12 cellular contexts compared by ENCODE assay signal in the genomic region with DNA sequence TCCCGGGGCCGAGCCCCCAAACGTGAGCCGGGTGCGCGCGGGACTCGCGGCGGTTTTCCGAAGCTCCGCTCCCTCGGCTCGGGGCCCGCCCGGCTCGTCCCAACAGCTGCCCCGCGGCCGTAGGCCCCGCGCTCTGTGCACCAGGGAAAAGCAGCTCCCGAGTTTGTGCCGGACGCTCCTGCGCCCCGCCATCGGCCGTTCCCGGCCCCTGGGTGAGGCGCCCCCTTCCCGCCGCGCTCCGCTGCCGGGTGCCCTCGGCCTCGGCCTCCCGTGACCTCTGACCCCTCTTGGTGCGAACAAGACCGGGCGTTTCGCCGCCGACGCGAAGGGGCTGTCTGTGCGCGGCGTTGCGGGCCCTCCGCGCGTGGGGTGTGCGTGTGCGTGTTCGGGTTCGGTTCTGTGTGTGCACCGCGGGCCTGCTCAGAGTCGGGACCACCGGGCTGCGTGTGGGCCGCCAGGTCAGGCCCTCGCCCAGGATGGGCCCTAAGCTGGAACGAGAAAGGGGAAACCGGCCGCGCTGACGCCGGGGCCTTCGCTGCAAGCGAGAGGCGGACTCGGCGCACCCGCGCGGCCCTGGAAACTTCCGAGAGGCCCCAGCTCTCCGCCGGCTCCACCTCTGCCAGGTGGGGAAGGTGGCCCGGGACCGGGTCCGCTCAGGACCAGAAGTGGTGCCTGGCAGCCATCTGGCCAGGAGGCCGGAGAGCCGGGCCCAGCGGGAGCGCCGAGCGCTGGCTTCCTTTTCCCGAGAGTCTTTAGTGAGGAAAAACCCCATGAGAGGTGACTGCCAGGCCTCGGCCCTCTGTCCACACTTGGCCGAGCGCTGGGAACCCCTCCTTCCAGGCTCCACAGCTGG. TPM values are rescaled to one million over a fixed set of nuclear protein-coding genes. Genes with fewer than 3 reads are reported as not detected.
DNase-seq lines count a peak whose midpoint lies in the region; ATAC-seq and TF ChIP-seq lines count a peak whose summit lies in the region.
"Had no signal": no experiment of that assay in that cellular context is flagged by ENCODE, and none has a peak within 500 bp of the region (broad histone marks: within the 10 kb centered on the region; RNA-seq: fewer than 3 reads in every experiment).

No MANE protein-coding gene starts in this region.

- H3K27me3 Mint-ChIP-seq in MCF 10A (ENCODE audit: insufficient read depth, unreplicated experiment), result no peaks in the 10 kb centered on the region
- H3K27me3 Mint-ChIP-seq in osteocyte (ENCODE audit: unreplicated experiment), result peaks cover 2% of the 10 kb centered on the region

- CTCF ChIA-PET in MCF 10A (lab: Yijun Ruan, JAX), result interaction anchor here (0.6 kb wide), 1 partner anchor 45 kb away, joined by 3 read pairs; no protein-coding TSS in a partner anchor

- WGBS in heart left ventricle, 4 donors, result 7 to 23% (median 8%) methylated on average over 29 to 95 of the region's 95 CpGs

- BruUV-seq in MCF 10A (replicated peaks; lab: Mats Ljungman, UMichigan), result no TSS peak

- no peaks in the 10 kb centered on the region for H3K4me1 Mint-ChIP-seq in MCF 10A (ENCODE audit: insufficient read depth, unreplicated experiment)
- peaks cover 4% of the 10 kb centered on the region for H3K4me1 Mint-ChIP-seq in osteocyte (ENCODE audit: unreplicated experiment)

- no peak overlapping the region for H3K4me3 Mint-ChIP-seq in MCF 10A (ENCODE audit: unreplicated experiment)
- H3K4me3 Mint-ChIP-seq in osteocyte (ENCODE audit: unreplicated experiment), result peak overlapping the region; percentile 53
- H3K4me3 Mint-ChIP-seq: T-helper 2 cell treated with Interferon-gamma antibody and Interleukin-4, amounts not matched to agents 5 μg/mL and 100 μg/mL, for 36 hours had no signal

- H3K27me3 ChIP-seq in breast epithelium, result peaks cover 7 to 91% of the 10 kb centered on the region in 2 donors
- peaks cover 7 to 83% (median 29%) of the 10 kb centered on the region in 9 donors for H3K27me3 ChIP-seq in heart left ventricle

- peaks cover 0 to 5% of the 10 kb centered on the region in 2 donors for H3K4me1 ChIP-seq in breast epithelium
- peaks cover 0 to 84% (median 21%) of the 10 kb centered on the region in 12 donors for H3K4me1 ChIP-seq in heart left ventricle
- H3K4me1 ChIP-seq: BE2C had no signal

- TF ChIP-seq CTCF in breast epithelium (IDR thresholded peaks at IDR 0.05) (no peak), MCF 10A (IDR thresholded peaks at IDR 0.05; ENCODE audit: unreplicated experiment) (no peak), heart left ventricle (IDR thresholded peaks at IDR 0.05) (no peak), osteocyte (IDR thresholded peaks at IDR 0.05) (no peak)

- H3K9me3 Mint-ChIP-seq in MCF 10A (ENCODE audit: unreplicated experiment), result no peaks in the 10 kb centered on the region
- no peaks in the 10 kb centered on the region for H3K9me3 Mint-ChIP-seq in osteocyte (ENCODE audit: unreplicated experiment)
- H3K9me3 Mint-ChIP-seq: T-helper 2 cell treated with Interferon-gamma antibody and Interleukin-4, amounts not matched to agents 5 μg/mL and 100 μg/mL, for 36 hours had no signal

- POLR2A ChIA-PET in MCF 10A (lab: Yijun Ruan, JAX), result no interaction called here

- ATAC-seq in heart left ventricle, result no peak

- no peak overlapping the region for H3K27ac Mint-ChIP-seq in MCF 10A (ENCODE audit: low read depth, unreplicated experiment)
- no peak overlapping the region for H3K27ac Mint-ChIP-seq in osteocyte (ENCODE audit: unreplicated experiment)
- H3K27ac Mint-ChIP-seq: T-helper 2 cell treated with Interferon-gamma antibody and Interleukin-4, amounts not matched to agents 5 μg/mL and 100 μg/mL, for 36 hours had no signal

- H3K27ac ChIP-seq in breast epithelium (peak overlapping the region in 1 of 2 donors; percentile 59), heart left ventricle (peak overlapping the region; percentile 75 to 99 (median 88))

- no peaks in the 10 kb centered on the region for H3K36me3 ChIP-seq in breast epithelium
- no peaks in the 10 kb centered on the region for H3K36me3 ChIP-seq in heart left ventricle
- H3K36me3 ChIP-seq: BE2C had no signal

- intact Hi-C loops in breast epithelium (cut with DNase I; ENCODE audit: low total_unique reads) (no loop called here), MCF 10A (cut with micrococcal nuclease) (no loop called here), heart left ventricle (cut with DNase I) (loop anchor here in 7 of 10 donors (2.0 to 10.0 kb wide), 8 partner anchors 54 to 244 kb away; no protein-coding TSS in a partner anchor)

- peak overlapping the region; percentile 71 to 81 (median 74) for H3K4me3 ChIP-seq in breast epithelium
- peak overlapping the region; percentile 11 to 98 (median 80) for H3K4me3 ChIP-seq in heart left ventricle

- H3K36me3 Mint-ChIP-seq in MCF 10A (ENCODE audit: insufficient read depth, unreplicated experiment), result no peaks in the 10 kb centered on the region
- H3K36me3 Mint-ChIP-seq in osteocyte (ENCODE audit: unreplicated experiment), result no peaks in the 10 kb centered on the region

- DNase-seq in breast epithelium (ENCODE audit: low spot score in 2 of 2), result no peak
- no peak for DNase-seq in MCF 10A (ENCODE audit: unreplicated experiment)
- peak in 3 of 5 donors; percentile 26 to 59 (median 33) for DNase-seq in heart left ventricle
- no peak for DNase-seq in osteocyte (ENCODE audit: extremely low spot score, unreplicated experiment)
- DNase-seq in germinal center (ENCODE audit: low spot score), result no peak
- DNase-seq in putamen (ENCODE audit: low spot score), result no peak
- no peak for DNase-seq in LoVo (ENCODE audit: low spot score)
- DNase-seq in SIG-M5 (lab: John Stamatoyannopoulos, UW), result no peak
- DNase-seq: BE2C; central memory CD4-positive, alpha-beta T cell; NCI-H2081 had no signal

- H3K9me3 ChIP-seq in breast epithelium (no peaks in the 10 kb centered on the region), heart left ventricle (no peaks in the 10 kb centered on the region)
- H3K9me3 ChIP-seq: BE2C had no signal

- no peak for TF ChIP-seq POLR2A in breast epithelium (IDR thresholded peaks at IDR 0.05)
- no peak for TF ChIP-seq POLR2A in heart left ventricle (IDR thresholded peaks at IDR 0.05)

RNA-seq across cellular contexts. Expression of a gene that starts 1.9 kb away (rescaled TPM):
- 1 to 10 TPM in 2 of 3 donors, under 1 TPM in 1; 0.48 to 3.8 (median 3.6) TPM for total RNA-seq in breast epithelium
- total RNA-seq in MCF 10A (2022), result not detected in 2 replicates
- 10 to 100 TPM in 7 of 9 donors, 1 to 10 TPM in 2; 6.0 to 22.7 (median 14.4) TPM for total RNA-seq in heart left ventricle
- 10 to 100 TPM; 11.3 to 13.1 TPM for polyA plus RNA-seq in heart left ventricle
- total RNA-seq in osteocyte, result 7.1 and 7.4 TPM in 2 replicates

RNA-seq across cellular contexts. Expression of a gene that starts 49.6 kb away (rescaled TPM):
- not detected for total RNA-seq in breast epithelium
- not detected in 2 replicates for total RNA-seq in MCF 10A (2022)
- total RNA-seq in heart left ventricle, result not detected
- not detected for polyA plus RNA-seq in heart left ventricle
- total RNA-seq in osteocyte, result not detected in 2 replicates

Comparison
In these comparisons a context has a peak if more than half of its experiments do, and no peak if none do; other contexts are left out.
1. DNase-seq: peak in heart left ventricle (3 of 5); none in breast epithelium (0 of 2), MCF 10A (single experiment), osteocyte (single experiment), germinal center (single experiment), putamen (single experiment), LoVo (single experiment) and SIG-M5 (single experiment).
2. intact Hi-C loops: an anchor here in heart left ventricle (2.0 to 10.0 kb wide); none called in breast epithelium and MCF 10A.